ENCODE assay signal across 22 cellular contexts in the genomic region with DNA sequence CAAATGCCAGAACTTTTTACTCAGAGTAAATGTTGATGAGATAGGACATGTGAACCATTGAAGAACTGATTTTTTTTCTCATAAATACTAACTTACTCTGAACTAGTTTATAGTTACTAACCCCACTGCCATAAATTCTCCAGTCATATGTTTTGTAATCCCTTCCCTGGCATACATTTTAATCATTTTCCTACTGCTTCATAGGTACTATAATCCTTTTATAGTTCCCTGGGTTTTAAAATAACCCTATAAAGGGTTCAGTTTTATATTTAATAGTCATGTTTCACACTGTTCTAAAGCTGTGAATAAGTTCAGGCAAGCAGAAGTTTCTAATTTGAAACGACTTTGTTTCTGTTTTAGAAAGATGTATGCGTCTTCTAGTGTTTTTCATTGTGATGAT. TPM values are rescaled to one million over a fixed set of nuclear protein-coding genes. Genes with fewer than 3 reads are reported as not detected.
DNase-seq lines count a peak whose midpoint lies in the region; ATAC-seq, FAIRE-seq and TF ChIP-seq lines count a peak whose summit lies in the region.
"Had no signal": no experiment of that assay in that cellular context is flagged by ENCODE, and none has a peak within 500 bp of the region (broad histone marks: within the 10 kb centered on the region; RNA-seq: fewer than 3 reads in every experiment).

No MANE protein-coding gene starts in this region.

- peak overlapping the region; percentile 25 for H3K4me2 ChIP-seq in parathyroid adenoma (ENCODE audit: low read length)
- H3K4me2 ChIP-seq in mesenchymal stem cell (ENCODE audit: low read length, poor library complexity, severe bottlenecking), result no peak overlapping the region
- H3K4me2 ChIP-seq: A549; BLaER1 treated with 17β-estradiol and CSF1 and Interleukin-3, amounts not matched to agents 10 nM and 100 nM had no signal

- CTCF ChIA-PET in HEK293 (lab: Yijun Ruan, JAX), result interaction anchor here (0.5 kb wide), 1 partner anchor 45 kb away, joined by 3 read pairs; no protein-coding TSS in a partner anchor

- peak overlapping the region; percentile 6 for H3K4me3 Mint-ChIP-seq in glutamatergic neuron (ENCODE audit: unreplicated experiment)
- H3K4me3 Mint-ChIP-seq: B cell; CD4-positive, alpha-beta T cell; CD8-positive, alpha-beta T cell had no signal

- no peaks in the 10 kb centered on the region for H3K27me3 Mint-ChIP-seq in glutamatergic neuron (ENCODE audit: unreplicated experiment)
- H3K27me3 Mint-ChIP-seq: B cell; CD4-positive, alpha-beta T cell had no signal

- no peaks in the 10 kb centered on the region for H3K9me3 ChIP-seq in HEK293 (ENCODE audit: control insufficient read depth, insufficient read depth, low read depth, low read length)
- H3K9me3 ChIP-seq in parathyroid adenoma (ENCODE audit: control insufficient read depth, low read length), result no peaks in the 10 kb centered on the region
- no peaks in the 10 kb centered on the region for H3K9me3 ChIP-seq in mesenchymal stem cell (ENCODE audit: control insufficient read depth, low read length)
- no peaks in the 10 kb centered on the region for H3K9me3 ChIP-seq in small intestine (ENCODE audit: control insufficient read depth, low read depth)
- H3K9me3 ChIP-seq: A549; BLaER1 treated with 17β-estradiol and CSF1 and Interleukin-3, amounts not matched to agents 10 nM and 100 nM; Caco-2 had no signal

- H3K27me3 ChIP-seq in parathyroid adenoma (ENCODE audit: control insufficient read depth, insufficient read depth, low read length), result no peaks in the 10 kb centered on the region
- no peaks in the 10 kb centered on the region for H3K27me3 ChIP-seq in mesenchymal stem cell (ENCODE audit: control insufficient read depth in 1 of 2, insufficient read depth in 1 of 2, low read length in 2 of 2)
- no peaks in the 10 kb centered on the region for H3K27me3 ChIP-seq in small intestine (ENCODE audit: control insufficient read depth in 2 of 2, insufficient read depth in 2 of 2, low read length in 2 of 2)
- H3K27me3 ChIP-seq: BLaER1 treated with 17β-estradiol and CSF1 and Interleukin-3, amounts not matched to agents 10 nM and 100 nM had no signal

- FAIRE-seq in small intestine (lab: Jason Lieb, UNC), result no peak
- FAIRE-seq: A549, D721Med, G401.6, GM12891, GM19239 had no signal

- no peak overlapping the region for H3K18ac ChIP-seq in mesenchymal stem cell (ENCODE audit: low read depth in 1 of 2, low read length in 2 of 2)

- no peak overlapping the region for H3K9ac ChIP-seq in parathyroid adenoma
- H3K9ac ChIP-seq in mesenchymal stem cell (ENCODE audit: low read length), result no peak overlapping the region
- H3K9ac ChIP-seq: BLaER1 treated with 17β-estradiol and CSF1 and Interleukin-3, amounts not matched to agents 10 nM and 100 nM had no signal

- H3K4ac ChIP-seq in mesenchymal stem cell (ENCODE audit: low read depth in 1 of 2, low read length in 2 of 2), result no peak overlapping the region

- no peak overlapping the region for H4K91ac ChIP-seq in mesenchymal stem cell (ENCODE audit: low read length)

- H3K79me1 ChIP-seq in mesenchymal stem cell (replicated peaks; ENCODE audit: low read length, poor library complexity, severe bottlenecking), result peaks cover 1% of the 10 kb centered on the region

- no peak overlapping the region for H2BK120ac ChIP-seq in mesenchymal stem cell (ENCODE audit: low read depth, low read length)

- 82% methylated on average over 2 of the region's 2 CpGs for WGBS in mesenchymal stem cell
- 81 to 87% (median 83%) methylated on average over 2 of the region's 2 CpGs for WGBS in small intestine, 3 donors

- peaks cover 31% of the 10 kb centered on the region for H3K4me1 Mint-ChIP-seq in glutamatergic neuron (ENCODE audit: low read depth, unreplicated experiment)
- H3K4me1 Mint-ChIP-seq: B cell had no signal

- H3K79me2 ChIP-seq in parathyroid adenoma, result peaks cover 10% of the 10 kb centered on the region

- H3K4me3 ChIP-seq in HEK293 (ENCODE audit: low read depth, low read length) (no peak overlapping the region), parathyroid adenoma (ENCODE audit: low read depth, low read length) (no peak overlapping the region), mesenchymal stem cell (ENCODE audit: insufficient read depth in 1 of 2, low read depth in 1 of 2, low read length in 2 of 2) (no peak overlapping the region), small intestine (ENCODE audit: low read depth in 1 of 2, low read length in 2 of 2) (no peak overlapping the region)
- H3K4me3 ChIP-seq: A549; BLaER1 treated with 17β-estradiol and CSF1 and Interleukin-3, amounts not matched to agents 10 nM and 100 nM had no signal

- H3K27ac Mint-ChIP-seq in glutamatergic neuron (ENCODE audit: unreplicated experiment), result no peak overlapping the region
- H3K27ac Mint-ChIP-seq: B cell; CD4-positive, alpha-beta T cell; CD8-positive, alpha-beta T cell had no signal

- POLR2A ChIA-PET in HEK293 (lab: Yijun Ruan, JAX), result no interaction called here

- no peak overlapping the region for H3K27ac ChIP-seq in HEK293 (ENCODE audit: extremely low read depth, low read depth, low read length)
- H3K27ac ChIP-seq in parathyroid adenoma, result no peak overlapping the region
- H3K27ac ChIP-seq in mesenchymal stem cell (ENCODE audit: low read length, poor library complexity, severe bottlenecking), result no peak overlapping the region
- no peak overlapping the region for H3K27ac ChIP-seq in small intestine (ENCODE audit: low read depth in 1 of 2, low read length in 1 of 2)
- H3K27ac ChIP-seq: 22Rv1; A549; BLaER1 treated with 17β-estradiol and CSF1 and Interleukin-3, amounts not matched to agents 10 nM and 100 nM; C4-2B had no signal

- TF ChIP-seq CTCF in HEK293 (tag by site-specific recombination; IDR thresholded peaks at IDR 0.05) (no peak), glutamatergic neuron (IDR thresholded peaks at IDR 0.05; ENCODE audit: partially characterized antibody, unreplicated experiment) (no peak), parathyroid adenoma (IDR thresholded peaks at IDR 0.05) (no peak)

- DNase-seq in glutamatergic neuron (no peak), mesenchymal stem cell (no peak), small intestine (no peak)
- DNase-seq: AML-193; Caco-2; Calu3; CD4-positive, alpha-beta T cell; CD8-positive, alpha-beta T cell; DMS79 treated with DMSO at 0.1 percent for 48 hours; GF-D8 had no signal

- H2BK5ac ChIP-seq in mesenchymal stem cell (ENCODE audit: low read depth, low read length, poor library complexity, severe bottlenecking), result no peak overlapping the region

- no peak for ATAC-seq in HG02678 (IDR thresholded peaks at IDR 0.05; ENCODE audit: unreplicated experiment)
- ATAC-seq: A549; CD8-positive, alpha-beta T cell had no signal

- no peak overlapping the region for H3K23ac ChIP-seq in mesenchymal stem cell (ENCODE audit: low read length in 2 of 2)

- H3K9me3 Mint-ChIP-seq in glutamatergic neuron (ENCODE audit: unreplicated experiment), result no peaks in the 10 kb centered on the region
- H3K9me3 Mint-ChIP-seq: CD4-positive, alpha-beta T cell; CD8-positive, alpha-beta T cell had no signal

- H3K36me3 ChIP-seq in HEK293 (ENCODE audit: control insufficient read depth in 2 of 2, insufficient read depth in 1 of 2, low read length in 2 of 2) (no peaks in the 10 kb centered on the region), parathyroid adenoma (ENCODE audit: control insufficient read depth, insufficient read depth, low read length) (no peaks in the 10 kb centered on the region), mesenchymal stem cell (ENCODE audit: control insufficient read depth in 1 of 2, insufficient read depth in 2 of 2, low read depth in 1 of 2, low read length in 2 of 2) (no peaks in the 10 kb centered on the region), small intestine (ENCODE audit: control insufficient read depth in 2 of 2, insufficient read depth in 2 of 2, low read length in 2 of 2) (no peaks in the 10 kb centered on the region)
- H3K36me3 ChIP-seq: BLaER1 treated with 17β-estradiol and CSF1 and Interleukin-3, amounts not matched to agents 10 nM and 100 nM had no signal

- no peak overlapping the region for H4K8ac ChIP-seq in mesenchymal stem cell (ENCODE audit: low read length)

- no peak overlapping the region for H2BK15ac ChIP-seq in mesenchymal stem cell (ENCODE audit: low read depth, poor library complexity, severe bottlenecking)

- H2BK12ac ChIP-seq in mesenchymal stem cell (ENCODE audit: low read length in 2 of 2), result no peak overlapping the region

- H3K4me1 ChIP-seq in HEK293 (ENCODE audit: control insufficient read depth, insufficient read depth, low read length), result peaks cover 12% of the 10 kb centered on the region; the same call in 1 of the 2 replicates
- peaks cover 17% of the 10 kb centered on the region for H3K4me1 ChIP-seq in parathyroid adenoma
- H3K4me1 ChIP-seq in mesenchymal stem cell (ENCODE audit: control insufficient read depth, insufficient read depth, low read depth, low read length), result no peaks in the 10 kb centered on the region
- H3K4me1 ChIP-seq in small intestine (ENCODE audit: control insufficient read depth in 2 of 2, insufficient read depth in 1 of 2, low read depth in 1 of 2, low read length in 1 of 2), result no peaks in the 10 kb centered on the region
- H3K4me1 ChIP-seq: BLaER1 treated with 17β-estradiol and CSF1 and Interleukin-3, amounts not matched to agents 10 nM and 100 nM had no signal

- H2AK5ac ChIP-seq in mesenchymal stem cell (ENCODE audit: low read length, severe bottlenecking), result no peak overlapping the region

- no peak overlapping the region for H2AFZ ChIP-seq in parathyroid adenoma
- no peak overlapping the region for H2AFZ ChIP-seq in mesenchymal stem cell (ENCODE audit: low read depth, low read length)

- H3K14ac ChIP-seq in mesenchymal stem cell (ENCODE audit: low read length in 2 of 2), result no peak overlapping the region

- no peaks in the 10 kb centered on the region for H3K36me3 Mint-ChIP-seq in glutamatergic neuron (ENCODE audit: unreplicated experiment)

TF ChIP-seq in HEK293, 187 proteins besides CTCF, POLR2A, EP300 and RAD21 (continues in another document):
- TF ChIP-seq, protein P1, sequence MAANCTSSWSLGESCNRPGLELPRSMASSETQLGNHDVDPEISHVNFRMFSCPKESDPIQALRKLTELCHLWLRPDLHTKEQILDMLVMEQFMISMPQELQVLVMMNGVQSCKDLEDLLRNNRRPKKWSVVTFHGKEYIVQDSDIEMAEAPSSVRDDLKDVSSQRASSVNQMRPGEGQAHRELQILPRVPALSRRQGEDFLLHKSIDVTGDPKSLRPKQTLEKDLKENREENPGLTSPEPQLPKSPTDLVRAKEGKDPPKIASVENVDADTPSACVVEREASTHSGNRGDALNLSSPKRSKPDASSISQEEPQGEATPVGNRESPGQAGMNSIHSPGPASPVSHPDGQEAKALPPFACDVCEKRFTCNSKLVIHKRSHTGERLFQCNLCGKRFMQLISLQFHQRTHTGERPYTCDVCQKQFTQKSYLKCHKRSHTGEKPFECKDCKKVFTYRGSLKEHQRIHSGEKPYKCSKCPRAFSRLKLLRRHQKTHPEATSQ (tag by site-specific recombination; IDR thresholded peaks at IDR 0.05), result no peak

RNA-seq across cellular contexts. Expression of a gene that starts 28.9 kb away (rescaled TPM):
- total RNA-seq in glutamatergic neuron (ENCODE audit: unreplicated experiment), result 14.3 TPM
- polyA plus RNA-seq in mesenchymal stem cell (2013, experiment 1 of 2), result 12.4 TPM
- polyA plus RNA-seq in mesenchymal stem cell (2013, experiment 2 of 2), result 11.7 TPM
- 1 to 10 TPM in 2 of 3 donors, under 1 TPM in 1; 0.45 to 3.3 (median 1.1) TPM for polyA plus RNA-seq in small intestine
